ENCODE assay signal across 23 cellular contexts in genomic region chr16:25834101-25834500, GRCh38.
"Had no signal": no experiment of that assay in that cellular context is flagged by ENCODE, and none has a peak within 500 bp of the region (broad histone marks: within the 10 kb centered on the region; RNA-seq: fewer than 3 reads in every experiment).

No MANE protein-coding gene starts in this region.

- H3K36me3 ChIP-seq: SJSA1 had no signal

- H3K4me3 ChIP-seq: SJSA1 had no signal

- H3K9me3 ChIP-seq: SJSA1, SK-N-SH had no signal

- H3K27ac ChIP-seq: HL-60, SJSA1 had no signal

- H3K9ac ChIP-seq: SK-N-SH had no signal

- H3K4me2 ChIP-seq: SK-N-SH had no signal

- DNase-seq: KBM-7, MV-4-11, NCI-H1048, NCI-H1105, NCI-H1417, NCI-H1436 treated with DMSO at 0.1 percent for 48 hours, NCI-H1694, NCI-H187 treated with DMSO at 0.1 percent for 48 hours, NCI-H2029 treated with DMSO at 0.1 percent for 48 hours, NCI-H2171 treated with DMSO at 0.1 percent for 48 hours, NCI-H345, NCI-H446 treated with DMSO at 0.1 percent for 48 hours, NCI-H524, NCI-H526 treated with DMSO at 0.1 percent for 48 hours, NCI-H748 treated with DMSO at 0.1 percent for 48 hours, Right ventricle myocardium superior, RPMI8226, SIG-M5, SK-N-SH had no signal

- FAIRE-seq: HTR-8/SVneo, RCC 7860 had no signal
